In genomic region chr21:42040411-42041180, GRCh38 we compare ENCODE assay signal across 10 cellular contexts. TPM values are rescaled to one million over a fixed set of nuclear protein-coding genes. Genes with fewer than 3 reads are reported as not detected.
DNase-seq lines count a peak whose midpoint lies in the region; ATAC-seq and TF ChIP-seq lines count a peak whose summit lies in the region.
"Had no signal": no experiment of that assay in that cellular context is flagged by ENCODE, and none has a peak within 500 bp of the region (broad histone marks: within the 10 kb centered on the region; RNA-seq: fewer than 3 reads in every experiment).

No MANE protein-coding gene starts in this region.

- H3K36me3 ChIP-seq in skeletal muscle tissue (ENCODE audit: control insufficient read depth in 3 of 3, insufficient read depth in 3 of 3, low read length in 3 of 3) (no peaks in the 10 kb centered on the region), H7 (replicated peaks; ENCODE audit: control insufficient read depth, insufficient read depth, low read length) (no peaks in the 10 kb centered on the region)
- H3K36me3 ChIP-seq: cardiac muscle cell had no signal

- H3K4me3 ChIP-seq in WI38 (ENCODE audit: low read depth, low read length) (peak overlapping the region; percentile 36), skeletal muscle tissue (ENCODE audit: low read length in 3 of 3) (no peak overlapping the region), H7 (ENCODE audit: insufficient read depth, low read depth, low read length) (no peak overlapping the region)
- H3K4me3 ChIP-seq: cardiac muscle cell had no signal

- H3K36me3 Mint-ChIP-seq in stimulated activated effector memory CD8-positive, alpha-beta T cell treated with anti-CD3 and anti-CD28 coated beads, Interleukin-12 subunit alpha, Interleukin-12 subunit beta, amount 100 ng/mL, for 72 hours: no peaks in the 10 kb centered on the region

- H3K9me3 ChIP-seq in skeletal muscle tissue (ENCODE audit: control insufficient read depth in 3 of 3, low read length in 3 of 3): peaks cover 0 to 4% (median 0%) of the 10 kb centered on the region in 3 donors

- H3K4me1 Mint-ChIP-seq in stimulated activated effector memory CD8-positive, alpha-beta T cell treated with anti-CD3 and anti-CD28 coated beads, Interleukin-12 subunit alpha, Interleukin-12 subunit beta, amount 100 ng/mL, for 72 hours: peaks cover 4% of the 10 kb centered on the region

- H3K4me1 ChIP-seq in skeletal muscle tissue (ENCODE audit: control insufficient read depth in 3 of 3, insufficient read depth in 3 of 3, low read length in 3 of 3): peaks cover 7 to 9% (median 9%) of the 10 kb centered on the region in 3 donors

- DNase-seq in GM04503 (ENCODE audit: low read depth): peak; percentile 99
- peak; percentile 99 for DNase-seq in glomerular visceral epithelial cell (ENCODE audit: extremely low spot score)
- DNase-seq in NCI-H2171 (lab: John Stamatoyannopoulos, UW): no peak
- DNase-seq in NCI-H146 treated with DMSO at 0.1 percent for 48 hours (lab: John Stamatoyannopoulos, UW; ENCODE audit: unreplicated experiment): no peak
- no peak for DNase-seq in stimulated activated effector memory CD8-positive, alpha-beta T cell treated with anti-CD3 and anti-CD28 coated beads, Interleukin-12 subunit alpha, Interleukin-12 subunit beta, amount 100 ng/mL, for 72 hours (ENCODE audit: low spot score in 2 of 2)
- no peak for DNase-seq in H7

- no peaks in the 10 kb centered on the region for H3K9me3 Mint-ChIP-seq in stimulated activated effector memory CD8-positive, alpha-beta T cell treated with anti-CD3 and anti-CD28 coated beads, Interleukin-12 subunit alpha, Interleukin-12 subunit beta, amount 100 ng/mL, for 72 hours

- no peak overlapping the region for H3K9ac ChIP-seq in skeletal muscle tissue (ENCODE audit: low read depth in 1 of 3, low read length in 3 of 3)

- no peaks in the 10 kb centered on the region for H3K27me3 ChIP-seq in skeletal muscle tissue (ENCODE audit: control insufficient read depth in 3 of 3, insufficient read depth in 3 of 3, low read length in 3 of 3)
- no peaks in the 10 kb centered on the region for H3K27me3 ChIP-seq in H7 (ENCODE audit: control insufficient read depth, insufficient read depth, low read length)
- H3K27me3 ChIP-seq: cardiac muscle cell had no signal

- H3K4me3 Mint-ChIP-seq in stimulated activated effector memory CD8-positive, alpha-beta T cell treated with anti-CD3 and anti-CD28 coated beads, Interleukin-12 subunit alpha, Interleukin-12 subunit beta, amount 100 ng/mL, for 72 hours: no peak overlapping the region

- H3K27ac ChIP-seq in skeletal muscle tissue (ENCODE audit: low read depth, low read length): peak overlapping the region; percentile 69
- H3K27ac ChIP-seq: cardiac muscle cell had no signal

- no peak for ATAC-seq in stimulated activated effector memory CD8-positive, alpha-beta T cell treated with anti-CD3 and anti-CD28 coated beads, Interleukin-12 subunit alpha, Interleukin-12 subunit beta, amount 100 ng/mL, for 72 hours

- TF ChIP-seq CTCF in WI38 (IDR thresholded peaks at IDR 0.05; ENCODE audit: low read depth, low read length): no peak

- H3K27ac Mint-ChIP-seq in stimulated activated effector memory CD8-positive, alpha-beta T cell treated with anti-CD3 and anti-CD28 coated beads, Interleukin-12 subunit alpha, Interleukin-12 subunit beta, amount 100 ng/mL, for 72 hours: no peak overlapping the region

RNA-seq across cellular contexts. Expression of gene ZBTB21, which starts 30.4 kb away (rescaled TPM):
- 3.7 TPM for total RNA-seq in skeletal muscle tissue
- 10.2 and 12.1 TPM in 2 replicates for total RNA-seq in H7 (2014; rRNA removed; shearing (Covaris generic))

RNA-seq across cellular contexts. Expression of gene UMODL1, which starts 30.5 kb away (rescaled TPM):
- not detected for total RNA-seq in skeletal muscle tissue
- total RNA-seq in H7 (2014; rRNA removed; shearing (Covaris generic)): 0.73 TPM in 1 of 2 replicates, not detected in the other
- total RNA-seq: cardiac muscle cell, urinary bladder had no signal

Comparison
In these comparisons a context has a peak if more than half of its experiments do, and no peak if none do; other contexts are left out.
1. DNase-seq: peak in GM04503 (single experiment) and glomerular visceral epithelial cell (single experiment); none in NCI-H2171 (single experiment), NCI-H146 treated with DMSO at 0.1 percent for 48 hours (single experiment), stimulated activated effector memory CD8-positive, alpha-beta T cell treated with anti-CD3 and anti-CD28 coated beads, Interleukin-12 subunit alpha, Interleukin-12 subunit beta, amount 100 ng/mL, for 72 hours (0 of 2) and H7 (single experiment).